ENCODE assay signal across 14 cellular contexts in genomic region chr11:112343368-112344039, GRCh38.
DNase-seq lines count a peak whose midpoint lies in the region; ATAC-seq, FAIRE-seq and TF ChIP-seq lines count a peak whose summit lies in the region.
"Had no signal": no experiment of that assay in that cellular context is flagged by ENCODE, and none has a peak within 500 bp of the region (broad histone marks: within the 10 kb centered on the region; RNA-seq: fewer than 3 reads in every experiment).

No MANE protein-coding gene starts in this region.

- no peaks in the 10 kb centered on the region for H4K20me1 ChIP-seq in neural progenitor cell (ENCODE audit: low read depth)

- ATAC-seq in Right ventricle myocardium inferior: no peak

- no peaks in the 10 kb centered on the region for H3K36me3 ChIP-seq in neural progenitor cell
- H3K36me3 ChIP-seq: right atrium auricular region had no signal

- H3K4me2 ChIP-seq in neural progenitor cell: no peak overlapping the region

- H3K9me3 ChIP-seq in neural progenitor cell (ENCODE audit: low read depth): no peaks in the 10 kb centered on the region
- H3K9me3 ChIP-seq: right atrium auricular region had no signal

- peak; percentile 50 for DNase-seq in Caki2 (ENCODE audit: low read depth)
- peak; percentile 32 to 70 for DNase-seq in NCI-H2081 (lab: John Stamatoyannopoulos, UW)
- DNase-seq in astrocyte of the spinal cord (ENCODE audit: low read depth, low spot score): peak; percentile 29
- DNase-seq in left kidney (ENCODE audit: low read depth, low spot score): peak; percentile 54
- DNase-seq in neural progenitor cell (ENCODE audit: low spot score): no peak
- no peak for DNase-seq in GM12891 (ENCODE audit: insufficient read length, low spot score)
- DNase-seq in amniotic stem cell (lab: John Stamatoyannopoulos, UW): no peak
- no peak for DNase-seq in Right ventricle myocardium inferior (ENCODE audit: missing footprints)
- DNase-seq: activated CD4-positive, alpha-beta T cell treated with anti-CD3 and anti-CD28 coated beads, Interleukin-2, amount 50 U/mL, for 1 hour; AML-193; GDM1; stimulated activated CD4-positive, alpha-beta T cell treated with anti-CD3 and anti-CD28 coated beads, Interleukin-4, amount 100 ng/mL, for 4 hours had no signal

- FAIRE-seq in GM12891 (lab: Jason Lieb, UNC): no peak

- peaks cover 4% of the 10 kb centered on the region for H3K27me3 Mint-ChIP-seq in neural progenitor cell (ENCODE audit: insufficient read depth, low read depth)
- H3K27me3 Mint-ChIP-seq: stimulated activated naive CD8-positive, alpha-beta T cell treated with anti-CD3 and anti-CD28 coated beads, Interleukin-15, Interleukin-2, amounts not matched to agents 100 ng/mL and 50 ng/mL, for 24 hours had no signal

- no peak overlapping the region for H3K27ac Mint-ChIP-seq in neural progenitor cell
- H3K27ac Mint-ChIP-seq: stimulated activated naive CD8-positive, alpha-beta T cell treated with anti-CD3 and anti-CD28 coated beads, Interleukin-15, Interleukin-2, amounts not matched to agents 100 ng/mL and 50 ng/mL, for 24 hours had no signal

- H3K4me3 Mint-ChIP-seq in neural progenitor cell: no peak overlapping the region
- H3K4me3 Mint-ChIP-seq: stimulated activated naive CD8-positive, alpha-beta T cell treated with anti-CD3 and anti-CD28 coated beads, Interleukin-15, Interleukin-2, amounts not matched to agents 100 ng/mL and 50 ng/mL, for 24 hours had no signal

- H3K4me1 Mint-ChIP-seq in neural progenitor cell: peaks cover 3% of the 10 kb centered on the region

- no peaks in the 10 kb centered on the region for H3K36me3 Mint-ChIP-seq in neural progenitor cell

- H3F3A ChIP-seq in neural progenitor cell (ENCODE audit: low read depth): no peaks in the 10 kb centered on the region

- H3K9me3 Mint-ChIP-seq in neural progenitor cell: no peaks in the 10 kb centered on the region
- H3K9me3 Mint-ChIP-seq: stimulated activated naive CD8-positive, alpha-beta T cell treated with anti-CD3 and anti-CD28 coated beads, Interleukin-15, Interleukin-2, amounts not matched to agents 100 ng/mL and 50 ng/mL, for 24 hours had no signal

- H2AFZ ChIP-seq in neural progenitor cell (replicated peaks): no peak overlapping the region

- H3K79me2 ChIP-seq in neural progenitor cell (ENCODE audit: low read depth): no peaks in the 10 kb centered on the region

- H3K27ac ChIP-seq in neural progenitor cell: no peak overlapping the region
- H3K27ac ChIP-seq: right atrium auricular region had no signal

- H3K4me1 ChIP-seq in neural progenitor cell: no peaks in the 10 kb centered on the region
- H3K4me1 ChIP-seq: right atrium auricular region had no signal

- H3K27me3 ChIP-seq in neural progenitor cell: no peaks in the 10 kb centered on the region
- H3K27me3 ChIP-seq: right atrium auricular region had no signal

- TF ChIP-seq POLR2A in GM12891 (IDR thresholded peaks at IDR 0.05; ENCODE audit: low read depth, low read length): no peak

- in situ Hi-C loops in Caki2 (cut with HindIII; ENCODE audit: low pct_unique_long_range_greater_than_20kb, low sequenced_read_pairs) (no loop called here), astrocyte of the spinal cord (cut with HindIII; ENCODE audit: low sequenced_read_pairs) (no loop called here)

- H3K9ac ChIP-seq in neural progenitor cell: no peak overlapping the region

- TF ChIP-seq CTCF in astrocyte of the spinal cord (IDR thresholded peaks at IDR 0.05; ENCODE audit: low read depth, low read length) (no peak), neural progenitor cell (IDR thresholded peaks at IDR 0.05) (no peak)

- intact Hi-C loops in Right ventricle myocardium inferior (cut with DNase I): no loop called here

- H3K4me3 ChIP-seq in astrocyte of the spinal cord (ENCODE audit: low read depth, low read length) (no peak overlapping the region), neural progenitor cell (no peak overlapping the region)
- H3K4me3 ChIP-seq: right atrium auricular region had no signal

TF ChIP-seq in GM12891, 5 proteins besides CTCF, POLR2A, EP300 and RAD21:
- no peak for TF ChIP-seq TAF1 (IDR thresholded peaks at IDR 0.05; ENCODE audit: low read depth, low read length)

Comparison
In these comparisons a context has a peak if more than half of its experiments do, and no peak if none do; other contexts are left out.
1. DNase-seq: peak in Caki2 (single experiment), NCI-H2081 (2 of 2), astrocyte of the spinal cord (single experiment) and left kidney (single experiment); none in neural progenitor cell (single experiment), GM12891 (single experiment), amniotic stem cell (single experiment) and Right ventricle myocardium inferior (single experiment).